8 cellular contexts compared by ENCODE assay signal in genomic region chr1:21490774-21491482, GRCh38. TPM values are rescaled to one million over a fixed set of nuclear protein-coding genes. Genes with fewer than 3 reads are reported as not detected.
DNase-seq lines count a peak whose midpoint lies in the region; ATAC-seq, FAIRE-seq and TF ChIP-seq lines count a peak whose summit lies in the region.
"Had no signal": no experiment of that assay in that cellular context is flagged by ENCODE, and none has a peak within 500 bp of the region (broad histone marks: within the 10 kb centered on the region; RNA-seq: fewer than 3 reads in every experiment).

No MANE protein-coding gene starts in this region.

- H3K9me3 ChIP-seq in kidney (ENCODE audit: control insufficient read depth in 1 of 2, low read length in 2 of 2): no peaks in the 10 kb centered on the region
- no peaks in the 10 kb centered on the region for H3K9me3 ChIP-seq in CD8-positive, alpha-beta memory T cell (ENCODE audit: low read length)

- H3K27me3 Mint-ChIP-seq in activated naive CD4-positive, alpha-beta T cell treated with anti-CD3 and anti-CD28 coated beads for 36 hours (ENCODE audit: low read depth): peaks cover 6% of the 10 kb centered on the region
- H3K27me3 Mint-ChIP-seq in CD8-positive, alpha-beta memory T cell: peaks cover 11 to 12% of the 10 kb centered on the region in 2 donors

- no peak overlapping the region for H3K27ac Mint-ChIP-seq in activated naive CD4-positive, alpha-beta T cell treated with anti-CD3 and anti-CD28 coated beads for 36 hours
- H3K27ac Mint-ChIP-seq in CD8-positive, alpha-beta memory T cell: no peak overlapping the region

- POLR2A ChIA-PET in CD8-positive, alpha-beta memory T cell (lab: Charles Lee): no interaction called here

- H3K36me3 Mint-ChIP-seq in activated naive CD4-positive, alpha-beta T cell treated with anti-CD3 and anti-CD28 coated beads for 36 hours (ENCODE audit: low read depth): no peaks in the 10 kb centered on the region
- no peaks in the 10 kb centered on the region for H3K36me3 Mint-ChIP-seq in CD8-positive, alpha-beta memory T cell

- no peaks in the 10 kb centered on the region for H3K9me3 Mint-ChIP-seq in activated naive CD4-positive, alpha-beta T cell treated with anti-CD3 and anti-CD28 coated beads for 36 hours
- H3K9me3 Mint-ChIP-seq in CD8-positive, alpha-beta memory T cell: peaks cover 0 to 3% (median 0%) of the 10 kb centered on the region in 5 donors

- no peak for FAIRE-seq in kidney (lab: Jason Lieb, UNC)

- CTCF ChIA-PET in activated naive CD4-positive, alpha-beta T cell treated with anti-CD3 and anti-CD28 coated beads for 36 hours (lab: Charles Lee): interaction anchor here (0.7 to 1.9 kb wide), 4 partner anchors 8 to 257 kb away, joined by 3 to 6 read pairs (median 3); no protein-coding TSS in a partner anchor
- CTCF ChIA-PET in CD8-positive, alpha-beta memory T cell (lab: Charles Lee): interaction anchor here (1.6 kb wide), 1 partner anchor 20 kb away, joined by 4 read pairs; no protein-coding TSS in a partner anchor

- DNase-seq in EL (peak; percentile 77), HT1080 (ENCODE audit: low read depth) (peak; percentile 71), kidney (no peak), LoVo (ENCODE audit: low spot score) (no peak)
- DNase-seq in activated naive CD4-positive, alpha-beta T cell treated with anti-CD3 and anti-CD28 coated beads for 36 hours: peak; percentile 50
- DNase-seq in CD8-positive, alpha-beta memory T cell: no peak

- H3K36me3 ChIP-seq in kidney (ENCODE audit: control insufficient read depth in 1 of 2, insufficient read depth in 2 of 2, low read length in 2 of 2): no peaks in the 10 kb centered on the region
- H3K36me3 ChIP-seq in CD8-positive, alpha-beta memory T cell (ENCODE audit: insufficient read depth, low read length): no peaks in the 10 kb centered on the region

- no peak overlapping the region for H3K9ac ChIP-seq in kidney (ENCODE audit: low read length in 2 of 2)

- H3K4me1 ChIP-seq in kidney (ENCODE audit: control insufficient read depth in 1 of 2, insufficient read depth in 1 of 2, low read depth in 1 of 2, low read length in 2 of 2): no peaks in the 10 kb centered on the region
- no peaks in the 10 kb centered on the region for H3K4me1 ChIP-seq in CD8-positive, alpha-beta memory T cell (ENCODE audit: insufficient read depth, low read length)

- H3K4me3 ChIP-seq in kidney (ENCODE audit: low read length in 2 of 2): no peak overlapping the region
- no peak overlapping the region for H3K4me3 ChIP-seq in CD8-positive, alpha-beta memory T cell (ENCODE audit: low read length)

- peaks cover 6% of the 10 kb centered on the region for H3K4me1 Mint-ChIP-seq in activated naive CD4-positive, alpha-beta T cell treated with anti-CD3 and anti-CD28 coated beads for 36 hours (ENCODE audit: low read depth)
- H3K4me1 Mint-ChIP-seq in CD8-positive, alpha-beta memory T cell: peaks cover 9% of the 10 kb centered on the region in 3 donors

- H3K4me3 Mint-ChIP-seq in activated naive CD4-positive, alpha-beta T cell treated with anti-CD3 and anti-CD28 coated beads for 36 hours: no peak overlapping the region
- H3K4me3 Mint-ChIP-seq in CD8-positive, alpha-beta memory T cell: no peak overlapping the region

- H3K27me3 ChIP-seq in CD8-positive, alpha-beta memory T cell (ENCODE audit: insufficient read depth, low read length, poor library complexity, severe bottlenecking): no peaks in the 10 kb centered on the region

- intact Hi-C loops in activated naive CD4-positive, alpha-beta T cell treated with anti-CD3 and anti-CD28 coated beads for 36 hours (cut with micrococcal nuclease): loop anchor here (5.0 to 10.0 kb wide), 2 partner anchors 116 to 274 kb away; no protein-coding TSS in a partner anchor
- intact Hi-C loops in kidney (cut with DNase I): no loop called here

- peak; percentile 16 for TF ChIP-seq CTCF in kidney (IDR thresholded peaks at IDR 0.05; ENCODE audit: borderline replicate concordance, extremely low read depth, insufficient read depth)

- no peak for ATAC-seq in GM18511 (IDR thresholded peaks at IDR 0.05; ENCODE audit: unreplicated experiment)

- H3K27ac ChIP-seq in kidney (ENCODE audit: low read depth in 2 of 2, low read length in 2 of 2): no peak overlapping the region
- H3K27ac ChIP-seq in CD8-positive, alpha-beta memory T cell (ENCODE audit: low read depth, low read length): no peak overlapping the region
- H3K27ac ChIP-seq: VCaP had no signal

RNA-seq across cellular contexts. Expression of gene ALPL, which starts 18.3 kb away (rescaled TPM):
- total RNA-seq in HT1080 (2014; rRNA removed; shearing (Covaris generic)): not detected in 2 replicates
- not detected in 2 replicates for polyA plus RNA-seq in HT1080 (2015; cell fraction: cytosol; rRNA removed)
- not detected in 2 replicates for polyA plus RNA-seq in HT1080 (2015; cell fraction: nucleus; rRNA removed)
- total RNA-seq in activated naive CD4-positive, alpha-beta T cell treated with anti-CD3 and anti-CD28 coated beads for 36 hours: not detected
- total RNA-seq in kidney: 8.4 TPM
- polyA plus RNA-seq in kidney (ENCODE audit: insufficient read depth, low read depth, low replicate concordance): 133 TPM
- not detected for total RNA-seq in CD8-positive, alpha-beta memory T cell
- not detected for polyA plus RNA-seq in CD8-positive, alpha-beta memory T cell

RNA-seq across cellular contexts. Expression of gene NBPF3, which starts 51.0 kb away (rescaled TPM):
- total RNA-seq in HT1080 (2014; rRNA removed; shearing (Covaris generic)): 12.3 and 13.2 TPM in 2 replicates
- polyA plus RNA-seq in HT1080 (2015; cell fraction: cytosol; rRNA removed): 7.9 and 8.4 TPM in 2 replicates
- polyA plus RNA-seq in HT1080 (2015; cell fraction: nucleus; rRNA removed): 9.6 and 10.0 TPM in 2 replicates
- total RNA-seq in activated naive CD4-positive, alpha-beta T cell treated with anti-CD3 and anti-CD28 coated beads for 36 hours: 1 to 10 TPM; 3.3 to 3.6 TPM
- 12.0 TPM for total RNA-seq in kidney
- polyA plus RNA-seq in kidney (ENCODE audit: insufficient read depth, low read depth, low replicate concordance): 5.5 TPM
- 1 to 10 TPM; 3.9 to 5.5 TPM for total RNA-seq in CD8-positive, alpha-beta memory T cell
- 8.3 TPM for polyA plus RNA-seq in CD8-positive, alpha-beta memory T cell

Comparison
In these comparisons a context has a peak if more than half of its experiments do, and no peak if none do; other contexts are left out.
1. DNase-seq: peak in EL (single experiment), HT1080 (single experiment) and activated naive CD4-positive, alpha-beta T cell treated with anti-CD3 and anti-CD28 coated beads for 36 hours (single experiment); none in kidney (single experiment), CD8-positive, alpha-beta memory T cell (0 of 5) and LoVo (single experiment).